ENCODE assay signal across 7 cellular contexts in the genomic region with DNA sequence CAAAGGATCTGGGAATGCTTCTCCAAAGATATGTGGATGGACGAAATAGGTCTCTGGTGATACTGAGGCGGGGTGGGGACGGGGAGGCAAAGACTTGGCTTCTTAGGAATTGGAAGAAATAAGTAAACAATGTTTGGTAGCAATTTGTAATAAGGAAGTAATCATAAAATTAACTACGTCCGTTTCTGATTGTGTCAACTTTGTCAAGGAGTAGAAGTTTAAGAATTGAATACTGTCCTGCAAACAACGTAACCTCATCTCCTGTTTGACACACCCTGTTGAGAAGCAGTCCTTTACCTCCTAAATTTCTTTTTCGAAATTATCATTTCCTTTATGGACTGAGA. TPM values are rescaled to one million over a fixed set of nuclear protein-coding genes. Genes with fewer than 3 reads are reported as not detected.
A peak's percentile ranks its signal among the peaks of the same experiment; 100 is the strongest.
DNase-seq lines count a peak whose midpoint lies in the region; ATAC-seq and TF ChIP-seq lines count a peak whose summit lies in the region.

No MANE protein-coding gene starts in this region.

- no peaks in the 10 kb centered on the region for H3K9me3 Mint-ChIP-seq in activated CD4-positive, alpha-beta memory T cell treated with anti-CD3 and anti-CD28 coated beads, Interleukin-2, amount 10 ng/mL, durations not matched to agents 7 days and 5 days
- H3K9me3 Mint-ChIP-seq in stimulated activated effector memory CD8-positive, alpha-beta T cell treated with anti-CD3 and anti-CD28 coated beads, Interleukin-12 subunit alpha, Interleukin-12 subunit beta, amount 100 ng/mL, for 72 hours = no peaks in the 10 kb centered on the region

- TF ChIP-seq CTCF in HEK293 (tag by site-specific recombination; IDR thresholded peaks at IDR 0.05) = no peak

- POLR2A ChIA-PET in HEK293 (lab: Yijun Ruan, JAX) = interaction anchor here (1.0 to 2.1 kb wide), 14 partner anchors 10 to 140 kb away, joined by 3 to 23 read pairs (median 4); partner anchors contain the start of genes ANKRD34A, NUDT17, PIAS3 and POLR3GL
- POLR2A ChIA-PET in activated CD4-positive, alpha-beta memory T cell treated with anti-CD3 and anti-CD28 coated beads, Interleukin-2, amount 10 ng/mL, durations not matched to agents 7 days and 5 days (lab: Charles Lee) = interaction anchor here (0.7 to 3.7 kb wide), 11 partner anchors 19 to 227 kb away, joined by 3 to 29 read pairs (median 5); partner anchors contain the start of genes ANKRD34A, NUDT17, PIAS3 and POLR3GL

- H3K27me3 Mint-ChIP-seq in activated CD4-positive, alpha-beta memory T cell treated with anti-CD3 and anti-CD28 coated beads, Interleukin-2, amount 10 ng/mL, durations not matched to agents 7 days and 5 days = no peaks in the 10 kb centered on the region

- no peak for ATAC-seq in stimulated activated effector memory CD8-positive, alpha-beta T cell treated with anti-CD3 and anti-CD28 coated beads, Interleukin-12 subunit alpha, Interleukin-12 subunit beta, amount 100 ng/mL, for 72 hours

- H3K4me1 ChIP-seq in HEK293 (ENCODE audit: control insufficient read depth, insufficient read depth, low read length) = no peaks in the 10 kb centered on the region

- peaks cover 40% of the 10 kb centered on the region for H3K4me1 Mint-ChIP-seq in activated CD4-positive, alpha-beta memory T cell treated with anti-CD3 and anti-CD28 coated beads, Interleukin-2, amount 10 ng/mL, durations not matched to agents 7 days and 5 days
- H3K4me1 Mint-ChIP-seq in stimulated activated effector memory CD8-positive, alpha-beta T cell treated with anti-CD3 and anti-CD28 coated beads, Interleukin-12 subunit alpha, Interleukin-12 subunit beta, amount 100 ng/mL, for 72 hours = peaks cover 36% of the 10 kb centered on the region

- H3K4me3 ChIP-seq in HEK293 (ENCODE audit: low read depth, low read length) (peak overlapping the region; percentile 92), iPS-11a (ENCODE audit: low read depth, low read length) (peak overlapping the region; percentile 98)

- H3K27ac Mint-ChIP-seq in activated CD4-positive, alpha-beta memory T cell treated with anti-CD3 and anti-CD28 coated beads, Interleukin-2, amount 10 ng/mL, durations not matched to agents 7 days and 5 days = peak overlapping the region; percentile 89
- peak overlapping the region; percentile 97 for H3K27ac Mint-ChIP-seq in stimulated activated effector memory CD8-positive, alpha-beta T cell treated with anti-CD3 and anti-CD28 coated beads, Interleukin-12 subunit alpha, Interleukin-12 subunit beta, amount 100 ng/mL, for 72 hours

- peak overlapping the region; percentile 81 for H3K27ac ChIP-seq in HEK293 (ENCODE audit: extremely low read depth, low read depth, low read length)

- CTCF ChIA-PET in HEK293 (lab: Yijun Ruan, JAX) = interaction anchor here (0.8 to 2.4 kb wide), 6 partner anchors 8 to 183 kb away, joined by 3 to 7 read pairs (median 4); partner anchors contain the start of gene NUDT17
- CTCF ChIA-PET in activated CD4-positive, alpha-beta memory T cell treated with anti-CD3 and anti-CD28 coated beads, Interleukin-2, amount 10 ng/mL, durations not matched to agents 7 days and 5 days (lab: Charles Lee) = interaction anchor here (0.8 to 4.0 kb wide), 4 partner anchors 21 to 543 kb away, joined by 3 to 46 read pairs (median 3); partner anchors contain the start of genes NUDT17 and PEX11B

- DNase-seq in activated CD4-positive, alpha-beta memory T cell treated with anti-CD3 and anti-CD28 coated beads, Interleukin-2, amount 10 ng/mL, durations not matched to agents 7 days and 5 days = no peak
- DNase-seq in stimulated activated effector memory CD8-positive, alpha-beta T cell treated with anti-CD3 and anti-CD28 coated beads, Interleukin-12 subunit alpha, Interleukin-12 subunit beta, amount 100 ng/mL, for 72 hours (ENCODE audit: low spot score in 2 of 2) = no peak
- DNase-seq in NCI-H345 treated with DMSO at 0.1 percent for 48 hours (lab: John Stamatoyannopoulos, UW; ENCODE audit: unreplicated experiment) = no peak
- DNase-seq in HT-29 (ENCODE audit: low spot score) = no peak
- DNase-seq in stimulated activated CD4-positive, alpha-beta T cell treated with anti-CD3 and anti-CD28 coated beads, Interleukin-15, amount 100 ng/mL, for 24 hours = no peak

- no peaks in the 10 kb centered on the region for H3K9me3 ChIP-seq in HEK293 (ENCODE audit: control insufficient read depth, insufficient read depth, low read depth, low read length)

- H3K36me3 Mint-ChIP-seq in activated CD4-positive, alpha-beta memory T cell treated with anti-CD3 and anti-CD28 coated beads, Interleukin-2, amount 10 ng/mL, durations not matched to agents 7 days and 5 days (ENCODE audit: low read depth) = peaks cover 45% of the 10 kb centered on the region
- peaks cover 9% of the 10 kb centered on the region for H3K36me3 Mint-ChIP-seq in stimulated activated effector memory CD8-positive, alpha-beta T cell treated with anti-CD3 and anti-CD28 coated beads, Interleukin-12 subunit alpha, Interleukin-12 subunit beta, amount 100 ng/mL, for 72 hours

- H3K36me3 ChIP-seq in HEK293 (ENCODE audit: control insufficient read depth in 2 of 2, insufficient read depth in 1 of 2, low read length in 2 of 2) = peaks cover 33 to 37% of the 10 kb centered on the region in 2 experiments

- H3K4me3 Mint-ChIP-seq in activated CD4-positive, alpha-beta memory T cell treated with anti-CD3 and anti-CD28 coated beads, Interleukin-2, amount 10 ng/mL, durations not matched to agents 7 days and 5 days = peak overlapping the region; percentile 99
- peak overlapping the region; percentile 97 for H3K4me3 Mint-ChIP-seq in stimulated activated effector memory CD8-positive, alpha-beta T cell treated with anti-CD3 and anti-CD28 coated beads, Interleukin-12 subunit alpha, Interleukin-12 subunit beta, amount 100 ng/mL, for 72 hours

TF ChIP-seq in HEK293, 187 proteins besides CTCF, POLR2A, EP300 and RAD21 (continues in another document):
- TF ChIP-seq ZNF623 (tag by site-specific recombination; IDR thresholded peaks at IDR 0.05) (no peak), ZNF555 (tag by site-specific recombination; conservative IDR thresholded peaks at IDR 0.05) (no peak), ZNF544 (tag by site-specific recombination; IDR thresholded peaks at IDR 0.05) (no peak), PRDM10 (tag by site-specific recombination; IDR thresholded peaks at IDR 0.05) (no peak), ZNF155 (tag by site-specific recombination; IDR thresholded peaks at IDR 0.05) (no peak), ZNF121 (tag by site-specific recombination; IDR thresholded peaks at IDR 0.05) (no peak), GLIS1 (tag by site-specific recombination; IDR thresholded peaks at IDR 0.05) (no peak), ZEB2 (tag by site-specific recombination; IDR thresholded peaks at IDR 0.05) (no peak), ZNF274 (IDR thresholded peaks at IDR 0.05; ENCODE audit: low read length) (no peak), ZNF274 (tag by site-specific recombination; IDR thresholded peaks at IDR 0.05; ENCODE audit: borderline replicate concordance) (no peak)

RNA-seq across cellular contexts. Expression of gene POLR3C, which starts 0.5 kb away (rescaled TPM):
- 10 to 100 TPM; 29.7 to 32.1 TPM for total RNA-seq in activated CD4-positive, alpha-beta memory T cell treated with anti-CD3 and anti-CD28 coated beads, Interleukin-2, amount 10 ng/mL, durations not matched to agents 7 days and 5 days
- total RNA-seq in HT-29 (2014; rRNA removed; shearing (Covaris generic)) = 14.8 and 19.7 TPM in 2 replicates

RNA-seq across cellular contexts. Expression of gene RNF115, which starts 0.6 kb away (rescaled TPM):
- total RNA-seq in activated CD4-positive, alpha-beta memory T cell treated with anti-CD3 and anti-CD28 coated beads, Interleukin-2, amount 10 ng/mL, durations not matched to agents 7 days and 5 days = 10 to 100 TPM; 12.9 to 13.1 TPM
- 6.5 and 9.9 TPM in 2 replicates for total RNA-seq in HT-29 (2014; rRNA removed; shearing (Covaris generic))

RNA-seq across cellular contexts. Expression of gene NUDT17, which starts 21.0 kb away (rescaled TPM):
- total RNA-seq in activated CD4-positive, alpha-beta memory T cell treated with anti-CD3 and anti-CD28 coated beads, Interleukin-2, amount 10 ng/mL, durations not matched to agents 7 days and 5 days = 1 to 10 TPM; 2.5 to 2.7 TPM
- total RNA-seq in HT-29 (2014; rRNA removed; shearing (Covaris generic)) = 0.63 and 1.6 TPM in 2 replicates

RNA-seq across cellular contexts. Expression of gene PIAS3, which starts 34.4 kb away (rescaled TPM):
- total RNA-seq in activated CD4-positive, alpha-beta memory T cell treated with anti-CD3 and anti-CD28 coated beads, Interleukin-2, amount 10 ng/mL, durations not matched to agents 7 days and 5 days = 10 to 100 TPM; 21.2 to 21.7 TPM
- total RNA-seq in HT-29 (2014; rRNA removed; shearing (Covaris generic)) = 15.8 and 25.2 TPM in 2 replicates
